9 cellular contexts compared by ENCODE assay signal in the genomic region with DNA sequence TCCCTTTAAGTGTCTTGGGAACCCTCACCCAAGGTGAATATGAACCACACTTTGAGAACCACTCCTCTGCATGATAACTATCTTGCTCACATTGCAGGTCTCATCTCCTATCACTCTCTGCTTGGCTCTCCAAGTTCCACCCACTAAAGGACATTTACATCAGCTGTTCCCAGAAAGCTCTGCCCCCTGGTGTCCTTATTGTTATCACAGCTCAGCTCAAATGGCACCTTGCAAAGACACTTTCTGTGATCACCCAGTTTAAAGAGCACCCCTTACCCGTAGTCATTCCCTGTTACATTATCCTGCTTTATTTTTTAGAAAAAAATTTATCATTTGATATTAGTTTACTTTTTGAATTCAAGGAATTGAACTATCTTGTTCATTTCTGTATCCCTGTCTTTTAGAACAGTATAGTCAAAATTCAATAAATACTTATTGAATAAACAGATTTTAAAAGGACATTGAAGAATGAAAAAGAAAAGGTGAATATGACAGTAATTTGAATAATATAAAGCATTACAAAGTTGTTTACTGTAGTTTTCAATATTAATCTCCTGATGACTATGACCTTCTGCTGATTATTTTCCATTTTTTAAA. TPM values are rescaled to one million over a fixed set of nuclear protein-coding genes. Genes with fewer than 3 reads are reported as not detected.
DNase-seq lines count a peak whose midpoint lies in the region; ATAC-seq, FAIRE-seq and TF ChIP-seq lines count a peak whose summit lies in the region.
"Had no signal": no experiment of that assay in that cellular context is flagged by ENCODE, and none has a peak within 500 bp of the region (broad histone marks: within the 10 kb centered on the region; RNA-seq: fewer than 3 reads in every experiment).

No MANE protein-coding gene starts in this region.

- intact Hi-C loops in activated T-helper 2 cell treated with anti-CD3 and anti-CD28 coated beads, Interferon-gamma antibody, Interleukin-2, Interleukin-4, amounts not matched to agents 10 μg/mL and 5 μg/mL and 100 μg/mL, durations not matched to agents 14 hours and 24 hours and 36 hours (cut with micrococcal nuclease), result loop anchor here (1.0 kb wide), 1 partner anchor 87 kb away; no protein-coding TSS in a partner anchor

- H4K20me1 ChIP-seq in OCI-LY3 (ENCODE audit: insufficient read depth, low read length), result no peaks in the 10 kb centered on the region

- peaks cover 7% of the 10 kb centered on the region for H3K4me1 ChIP-seq in OCI-LY3 (ENCODE audit: low read length)

- peaks cover 20% of the 10 kb centered on the region for H3K27me3 Mint-ChIP-seq in activated T-helper 2 cell treated with anti-CD3 and anti-CD28 coated beads, Interferon-gamma antibody, Interleukin-2, Interleukin-4, amounts not matched to agents 10 μg/mL and 5 μg/mL and 100 μg/mL, durations not matched to agents 14 hours and 24 hours and 36 hours (ENCODE audit: low read depth)

- no peaks in the 10 kb centered on the region for H3K9me3 ChIP-seq in OCI-LY3 (ENCODE audit: insufficient read depth, low read length)

- no peak overlapping the region for H3K4me3 ChIP-seq in OCI-LY3 (ENCODE audit: low read length)

- no peaks in the 10 kb centered on the region for H3K36me3 ChIP-seq in OCI-LY3 (replicated peaks; ENCODE audit: low read depth, low read length)

- no peak overlapping the region for H3K4me2 ChIP-seq in OCI-LY3 (ENCODE audit: low read length)

- no peak overlapping the region for H3K9ac ChIP-seq in OCI-LY3 (ENCODE audit: low read length)

- no peak for FAIRE-seq in HTR-8/SVneo (lab: Jason Lieb, UNC)
- FAIRE-seq: endometrium had no signal

- H3K27ac ChIP-seq in OCI-LY3 (ENCODE audit: low read length), result no peak overlapping the region

- no peaks in the 10 kb centered on the region for H3K27me3 ChIP-seq in OCI-LY3 (ENCODE audit: low read depth, low read length)

- H3K4me1 Mint-ChIP-seq in activated T-helper 2 cell treated with anti-CD3 and anti-CD28 coated beads, Interferon-gamma antibody, Interleukin-2, Interleukin-4, amounts not matched to agents 10 μg/mL and 5 μg/mL and 100 μg/mL, durations not matched to agents 14 hours and 24 hours and 36 hours (ENCODE audit: low read depth), result peaks cover 8% of the 10 kb centered on the region

- H2AFZ ChIP-seq in OCI-LY3 (ENCODE audit: low read depth, low read length), result no peak overlapping the region

- H3K79me2 ChIP-seq in OCI-LY3 (ENCODE audit: low read length), result no peaks in the 10 kb centered on the region

- no peaks in the 10 kb centered on the region for H3K9me3 Mint-ChIP-seq in activated T-helper 2 cell treated with anti-CD3 and anti-CD28 coated beads, Interferon-gamma antibody, Interleukin-2, Interleukin-4, amounts not matched to agents 10 μg/mL and 5 μg/mL and 100 μg/mL, durations not matched to agents 14 hours and 24 hours and 36 hours

- no peak overlapping the region for H3K4me3 Mint-ChIP-seq in activated T-helper 2 cell treated with anti-CD3 and anti-CD28 coated beads, Interferon-gamma antibody, Interleukin-2, Interleukin-4, amounts not matched to agents 10 μg/mL and 5 μg/mL and 100 μg/mL, durations not matched to agents 14 hours and 24 hours and 36 hours (ENCODE audit: low read depth)

- TF ChIP-seq CTCF in OCI-LY3 (IDR thresholded peaks at IDR 0.05; ENCODE audit: low read depth, low read length), result peak; percentile 64

- no peak overlapping the region for H3K27ac Mint-ChIP-seq in activated T-helper 2 cell treated with anti-CD3 and anti-CD28 coated beads, Interferon-gamma antibody, Interleukin-2, Interleukin-4, amounts not matched to agents 10 μg/mL and 5 μg/mL and 100 μg/mL, durations not matched to agents 14 hours and 24 hours and 36 hours

- peak; percentile 72 for ATAC-seq in HG02642 (IDR thresholded peaks at IDR 0.05; ENCODE audit: poor library complexity, unreplicated experiment)

- DNase-seq in NCI-H526 (lab: John Stamatoyannopoulos, UW), result peak; percentile 20 to 64
- DNase-seq in NCI-H526 treated with DMSO at 0.1 percent for 48 hours (lab: John Stamatoyannopoulos, UW), result no peak
- DNase-seq in activated T-helper 2 cell treated with anti-CD3 and anti-CD28 coated beads, Interferon-gamma antibody, Interleukin-2, Interleukin-4, amounts not matched to agents 10 μg/mL and 5 μg/mL and 100 μg/mL, durations not matched to agents 14 hours and 24 hours and 36 hours (ENCODE audit: low spot score), result peak; percentile 33
- peak; percentile 44 for DNase-seq in glomerular endothelial cell (ENCODE audit: extremely low read depth, low read depth, low spot score)
- peak; percentile 13 for DNase-seq in smooth muscle cell of the brain vasculature (ENCODE audit: low read depth, low spot score)
- no peak for DNase-seq in HTR-8/SVneo (ENCODE audit: insufficient read length, low spot score)

- no peaks in the 10 kb centered on the region for H3K36me3 Mint-ChIP-seq in activated T-helper 2 cell treated with anti-CD3 and anti-CD28 coated beads, Interferon-gamma antibody, Interleukin-2, Interleukin-4, amounts not matched to agents 10 μg/mL and 5 μg/mL and 100 μg/mL, durations not matched to agents 14 hours and 24 hours and 36 hours (ENCODE audit: low read depth)

RNA-seq across cellular contexts. Expression of a gene that starts 20.5 kb away (rescaled TPM):
- total RNA-seq in activated T-helper 2 cell treated with anti-CD3 and anti-CD28 coated beads, Interferon-gamma antibody, Interleukin-2, Interleukin-4, amounts not matched to agents 10 μg/mL and 5 μg/mL and 100 μg/mL, durations not matched to agents 14 hours and 24 hours and 36 hours, result not detected in 2 replicates
- not detected in 2 replicates for total RNA-seq in glomerular endothelial cell

Comparison
In these comparisons a context has a peak if more than half of its experiments do, and no peak if none do; other contexts are left out.
1. DNase-seq: peak in NCI-H526 (2 of 2), activated T-helper 2 cell treated with anti-CD3 and anti-CD28 coated beads, Interferon-gamma antibody, Interleukin-2, Interleukin-4, amounts not matched to agents 10 μg/mL and 5 μg/mL and 100 μg/mL, durations not matched to agents 14 hours and 24 hours and 36 hours (single experiment), glomerular endothelial cell (single experiment) and smooth muscle cell of the brain vasculature (single experiment); none in NCI-H526 treated with DMSO at 0.1 percent for 48 hours (single experiment) and HTR-8/SVneo (single experiment).